ENCODE assay signal across 17 cellular contexts in genomic region chr7:96548664-96549063, GRCh38.
DNase-seq lines count a peak whose midpoint lies in the region; ATAC-seq, FAIRE-seq and TF ChIP-seq lines count a peak whose summit lies in the region.
"Had no signal": no experiment of that assay in that cellular context is flagged by ENCODE, and none has a peak within 500 bp of the region (broad histone marks: within the 10 kb centered on the region; RNA-seq: fewer than 3 reads in every experiment).

No MANE protein-coding gene starts in this region.

- no peak overlapping the region for H3K27ac Mint-ChIP-seq in activated T-helper 17 cell treated with anti-CD3 and anti-CD28 coated beads, Interleukin-2, amount 50 U/mL, for 72 hours
- H3K27ac Mint-ChIP-seq: H9, nephron progenitor cell had no signal

- H3K4me1 Mint-ChIP-seq in activated T-helper 17 cell treated with anti-CD3 and anti-CD28 coated beads, Interleukin-2, amount 50 U/mL, for 72 hours, result no peaks in the 10 kb centered on the region
- H3K4me1 Mint-ChIP-seq: H9, nephron progenitor cell had no signal

- peak; percentile 3 for TF ChIP-seq CTCF in foreskin keratinocyte (conservative IDR thresholded peaks at IDR 0.05)

- no peak overlapping the region for H3K27ac ChIP-seq in foreskin keratinocyte
- H3K27ac ChIP-seq: vagina had no signal

- H3K4me1 ChIP-seq in foreskin keratinocyte, result peaks cover 6% of the 10 kb centered on the region
- H3K4me1 ChIP-seq: vagina had no signal

- no peaks in the 10 kb centered on the region for H3K36me3 Mint-ChIP-seq in activated T-helper 17 cell treated with anti-CD3 and anti-CD28 coated beads, Interleukin-2, amount 50 U/mL, for 72 hours (ENCODE audit: low read depth)

- H3K27me3 Mint-ChIP-seq in activated T-helper 17 cell treated with anti-CD3 and anti-CD28 coated beads, Interleukin-2, amount 50 U/mL, for 72 hours, result peaks cover 16% of the 10 kb centered on the region

- TF ChIP-seq POLR2A in GM12891 (IDR thresholded peaks at IDR 0.05; ENCODE audit: low read depth, low read length), result no peak

- DNase-seq in DMS153 (lab: John Stamatoyannopoulos, UW) (peak; percentile 92), NCI-H1417 (lab: John Stamatoyannopoulos, UW) (peak; percentile 25 to 85 (median 51)), NCI-H526 treated with DMSO at 0.1 percent for 48 hours (lab: John Stamatoyannopoulos, UW) (peak; percentile 95), foreskin keratinocyte (peak; percentile 88 to 95), GM12891 (ENCODE audit: insufficient read length, low spot score) (no peak)
- DNase-seq: erythroblast; H9; hypothalamus; left ventricle myocardium superior; nephron progenitor cell; stimulated activated naive CD4-positive, alpha-beta T cell treated with Interleukin-2 at 50 U/mL for 16 hours had no signal

- peaks cover 4% of the 10 kb centered on the region for H3K9me3 Mint-ChIP-seq in activated T-helper 17 cell treated with anti-CD3 and anti-CD28 coated beads, Interleukin-2, amount 50 U/mL, for 72 hours
- H3K9me3 Mint-ChIP-seq: H9 had no signal

- ATAC-seq in foreskin keratinocyte (peak; percentile 99), GM21723 (IDR thresholded peaks at IDR 0.05; ENCODE audit: unreplicated experiment) (no peak), GM18511 (IDR thresholded peaks at IDR 0.05; ENCODE audit: unreplicated experiment) (no peak)
- ATAC-seq in activated T-helper 17 cell treated with anti-CD3 and anti-CD28 coated beads, Interleukin-2, amount 50 U/mL, for 72 hours (replicated peaks), result no peak
- ATAC-seq: left ventricle myocardium superior had no signal

- no peak overlapping the region for H3K4me3 Mint-ChIP-seq in activated T-helper 17 cell treated with anti-CD3 and anti-CD28 coated beads, Interleukin-2, amount 50 U/mL, for 72 hours
- H3K4me3 Mint-ChIP-seq: H9, nephron progenitor cell had no signal

- no peaks in the 10 kb centered on the region for H3K27me3 ChIP-seq in foreskin keratinocyte
- H3K27me3 ChIP-seq: vagina had no signal

- no peak for FAIRE-seq in GM12891 (lab: Jason Lieb, UNC)
- FAIRE-seq: colon, GM18507 had no signal

TF ChIP-seq in GM12891, 5 proteins besides CTCF, POLR2A, EP300 and RAD21:
- TF ChIP-seq POU2F2 (IDR thresholded peaks at IDR 0.05; ENCODE audit: low read depth, low read length), result no peak
- TF ChIP-seq POLR2AphosphoS5 (IDR thresholded peaks at IDR 0.05; ENCODE audit: low read depth, low read length), result no peak
- TF ChIP-seq SPI1 (IDR thresholded peaks at IDR 0.05; ENCODE audit: low read depth, low read length), result no peak
- TF ChIP-seq TAF1 (IDR thresholded peaks at IDR 0.05; ENCODE audit: low read depth, low read length), result no peak
- no peak for TF ChIP-seq PAX5 (IDR thresholded peaks at IDR 0.05; ENCODE audit: insufficient read depth, low read length, severe bottlenecking)
